ENCODE assay signal across 1 cellular context in the genomic region with DNA sequence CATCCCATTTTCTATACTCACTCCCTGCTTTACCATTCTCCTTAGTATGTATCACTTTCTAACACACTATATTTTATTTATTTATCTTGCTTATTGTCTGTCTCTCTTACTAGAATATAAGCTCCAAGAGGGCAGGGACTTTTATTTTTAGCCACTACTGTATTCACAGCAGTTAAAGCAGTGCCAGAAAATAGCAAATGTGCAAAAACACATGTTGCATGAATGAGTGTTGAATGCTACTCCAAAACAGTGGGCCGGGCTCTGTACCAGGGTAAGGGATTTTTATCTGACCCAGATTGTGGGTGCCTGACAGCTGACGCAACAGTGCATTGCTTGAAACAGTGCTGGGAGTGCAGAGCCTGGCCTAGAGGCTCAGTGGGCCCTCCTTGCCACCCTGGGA.
TF ChIP-seq lines count a peak whose summit lies in the region.

No MANE protein-coding gene starts in this region.

TF ChIP-seq in HEK293, 187 proteins besides CTCF, POLR2A, EP300 and RAD21 (continued from another document):
- TF ChIP-seq ZNF692 (tag by site-specific recombination; IDR thresholded peaks at IDR 0.05) (0 out of 2 replicates have a peak, but pooled peaks have one; percentile 14), MYNN (tag by site-specific recombination; IDR thresholded peaks at IDR 0.05; ENCODE audit: borderline replicate concordance) (peak; percentile 72)
